ENCODE assay signal across 1 cellular context in genomic region chr19:55198651-55199050, GRCh38.
TF ChIP-seq lines count a peak whose summit lies in the region.

No MANE protein-coding gene starts in this region.

TF ChIP-seq in HepG2, 621 proteins besides CTCF, POLR2A, EP300 and RAD21:
- TF ChIP-seq ZNF687 (CRISPR knock-in tag; IDR thresholded peaks at IDR 0.05) (0 out of 2 replicates have a peak, but pooled peaks have one; percentile 18), TAF15 (IDR thresholded peaks at IDR 0.05; ENCODE audit: low read depth, low read length, poor library complexity, severe bottlenecking) (no peak), ZBTB8A (CRISPR knock-in tag; IDR thresholded peaks at IDR 0.05; ENCODE audit: borderline replicate concordance, low read depth) (no peak), REXO4 (CRISPR knock-in tag; IDR thresholded peaks at IDR 0.05; ENCODE audit: borderline replicate concordance) (no peak), XRCC5 (optimal IDR thresholded peaks at IDR 0.05; ENCODE audit: low read length) (no peak), ZFP41 (CRISPR knock-in tag; IDR thresholded peaks at IDR 0.05; ENCODE audit: borderline replicate concordance) (no peak), NCOA5 (CRISPR knock-in tag; IDR thresholded peaks at IDR 0.05) (no peak), ZNF260 (CRISPR knock-in tag; IDR thresholded peaks at IDR 0.05; ENCODE audit: borderline replicate concordance, low read depth) (no peak), ZZZ3 (CRISPR knock-in tag; IDR thresholded peaks at IDR 0.05; ENCODE audit: borderline replicate concordance) (no peak), ZNF33A (CRISPR knock-in tag; IDR thresholded peaks at IDR 0.05; ENCODE audit: borderline replicate concordance) (no peak), HNRNPK (IDR thresholded peaks at IDR 0.05; ENCODE audit: low read depth, low read length, poor library complexity, severe bottlenecking) (no peak), ZNF460 (CRISPR knock-in tag; IDR thresholded peaks at IDR 0.05; ENCODE audit: borderline replicate concordance) (no peak), ZNF652 (CRISPR knock-in tag; IDR thresholded peaks at IDR 0.05; ENCODE audit: borderline replicate concordance, low read depth) (no peak), ZBTB4 (CRISPR knock-in tag; IDR thresholded peaks at IDR 0.05; ENCODE audit: borderline replicate concordance) (no peak), RAD51 (IDR thresholded peaks at IDR 0.05; ENCODE audit: borderline replicate concordance) (no peak), CCAR2 (optimal IDR thresholded peaks at IDR 0.05; ENCODE audit: low read depth, low read length) (no peak)
- TF ChIP-seq, protein P1, sequence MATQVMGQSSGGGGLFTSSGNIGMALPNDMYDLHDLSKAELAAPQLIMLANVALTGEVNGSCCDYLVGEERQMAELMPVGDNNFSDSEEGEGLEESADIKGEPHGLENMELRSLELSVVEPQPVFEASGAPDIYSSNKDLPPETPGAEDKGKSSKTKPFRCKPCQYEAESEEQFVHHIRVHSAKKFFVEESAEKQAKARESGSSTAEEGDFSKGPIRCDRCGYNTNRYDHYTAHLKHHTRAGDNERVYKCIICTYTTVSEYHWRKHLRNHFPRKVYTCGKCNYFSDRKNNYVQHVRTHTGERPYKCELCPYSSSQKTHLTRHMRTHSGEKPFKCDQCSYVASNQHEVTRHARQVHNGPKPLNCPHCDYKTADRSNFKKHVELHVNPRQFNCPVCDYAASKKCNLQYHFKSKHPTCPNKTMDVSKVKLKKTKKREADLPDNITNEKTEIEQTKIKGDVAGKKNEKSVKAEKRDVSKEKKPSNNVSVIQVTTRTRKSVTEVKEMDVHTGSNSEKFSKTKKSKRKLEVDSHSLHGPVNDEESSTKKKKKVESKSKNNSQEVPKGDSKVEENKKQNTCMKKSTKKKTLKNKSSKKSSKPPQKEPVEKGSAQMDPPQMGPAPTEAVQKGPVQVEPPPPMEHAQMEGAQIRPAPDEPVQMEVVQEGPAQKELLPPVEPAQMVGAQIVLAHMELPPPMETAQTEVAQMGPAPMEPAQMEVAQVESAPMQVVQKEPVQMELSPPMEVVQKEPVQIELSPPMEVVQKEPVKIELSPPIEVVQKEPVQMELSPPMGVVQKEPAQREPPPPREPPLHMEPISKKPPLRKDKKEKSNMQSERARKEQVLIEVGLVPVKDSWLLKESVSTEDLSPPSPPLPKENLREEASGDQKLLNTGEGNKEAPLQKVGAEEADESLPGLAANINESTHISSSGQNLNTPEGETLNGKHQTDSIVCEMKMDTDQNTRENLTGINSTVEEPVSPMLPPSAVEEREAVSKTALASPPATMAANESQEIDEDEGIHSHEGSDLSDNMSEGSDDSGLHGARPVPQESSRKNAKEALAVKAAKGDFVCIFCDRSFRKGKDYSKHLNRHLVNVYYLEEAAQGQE (IDR thresholded peaks at IDR 0.05; ENCODE audit: borderline replicate concordance in 1 of 2, low read depth in 1 of 2, low read length in 2 of 2) = peak; percentile 49 to 84
